ENCODE assay signal across 23 cellular contexts in the genomic region with DNA sequence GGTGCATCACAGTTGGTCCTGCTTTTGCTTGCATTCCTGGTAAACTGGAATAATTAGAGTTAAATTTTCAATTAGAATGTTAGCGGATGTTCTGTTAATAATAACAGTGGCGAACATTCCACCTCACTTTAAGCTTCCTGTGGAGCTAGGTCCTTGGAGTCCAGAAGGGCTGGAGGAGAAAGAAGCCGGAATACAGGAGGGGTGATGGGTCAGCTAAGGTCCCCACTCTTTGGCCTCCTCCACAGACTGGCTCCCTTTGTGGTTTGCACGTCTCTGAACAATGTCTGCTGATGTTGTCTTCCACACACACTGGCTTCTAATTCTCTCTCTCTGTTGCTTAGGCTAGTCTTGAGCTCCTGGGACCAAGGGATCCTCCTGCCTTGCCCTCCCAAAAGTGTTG. TPM values are rescaled to one million over a fixed set of nuclear protein-coding genes. Genes with fewer than 3 reads are reported as not detected.
"Had no signal": no experiment of that assay in that cellular context is flagged by ENCODE, and none has a peak within 500 bp of the region (broad histone marks: within the 10 kb centered on the region; RNA-seq: fewer than 3 reads in every experiment).

No MANE protein-coding gene starts in this region.

- H3K27ac Mint-ChIP-seq: activated CD8-positive, alpha-beta T cell treated with anti-CD3 and anti-CD28 coated beads, Interleukin-2, amount 10 ng/mL, durations not matched to agents 7 days and 5 days; activated naive CD8-positive, alpha-beta T cell; effector memory CD8-positive, alpha-beta T cell; stimulated activated memory B cell treated with anti-CD40 and anti-IgM and Interleukin-4, amounts not matched to agents 10 μg/mL and 1 μg/mL and 100 μg/mL, for 72 hours; T-cell; type B pancreatic cell had no signal

- H3K9me3 ChIP-seq: adrenal gland, breast epithelium, colonic mucosa, esophagus squamous epithelium, gastroesophageal sphincter, stomach had no signal

- H3K9me3 Mint-ChIP-seq: effector memory CD8-positive, alpha-beta T cell; naive thymus-derived CD8-positive, alpha-beta T cell; stimulated activated memory B cell treated with anti-CD40 and anti-IgM and Interleukin-4, amounts not matched to agents 10 μg/mL and 1 μg/mL and 100 μg/mL, for 72 hours; T-cell; type B pancreatic cell had no signal

- H3K27ac ChIP-seq: adrenal gland, colonic mucosa, dorsolateral prefrontal cortex had no signal

- H3K36me3 ChIP-seq: adrenal gland, breast epithelium, colonic mucosa, esophagus squamous epithelium, gastroesophageal sphincter, stomach had no signal

- DNase-seq: activated CD4-positive, alpha-beta T cell treated with anti-CD3 and anti-CD28 coated beads for 1 hour; activated CD4-positive, alpha-beta T cell treated with anti-CD3 and anti-CD28 coated beads, Interleukin-2, amount 50 U/mL, for 1 hour; activated CD8-positive, alpha-beta T cell treated with anti-CD3 and anti-CD28 coated beads, Interleukin-2, amount 10 ng/mL, durations not matched to agents 7 days and 5 days; adrenal gland; dorsolateral prefrontal cortex; effector memory CD8-positive, alpha-beta T cell; esophagus squamous epithelium; head of caudate nucleus; islet precursor cell; naive thymus-derived CD8-positive, alpha-beta T cell; retina; stimulated activated CD4-positive, alpha-beta T cell treated with anti-CD3 and anti-CD28 coated beads, Interleukin-2, amount 100 ng/mL, for 24 hours; stomach; T-cell had no signal

- H3K36me3 Mint-ChIP-seq: activated naive CD8-positive, alpha-beta T cell; naive thymus-derived CD8-positive, alpha-beta T cell; stimulated activated memory B cell treated with anti-CD40 and anti-IgM and Interleukin-4, amounts not matched to agents 10 μg/mL and 1 μg/mL and 100 μg/mL, for 72 hours; T-cell; type B pancreatic cell had no signal

- H3K4me1 ChIP-seq: colonic mucosa had no signal

- H3K27me3 ChIP-seq: adrenal gland, breast epithelium, colonic mucosa, dorsolateral prefrontal cortex, esophagus squamous epithelium had no signal

- H3K4me3 ChIP-seq: adrenal gland, breast epithelium, colonic mucosa, dorsolateral prefrontal cortex, esophagus squamous epithelium, gastroesophageal sphincter, lung, skin epidermis, stomach had no signal

- H3K4me3 Mint-ChIP-seq: activated CD8-positive, alpha-beta T cell treated with anti-CD3 and anti-CD28 coated beads, Interleukin-2, amount 10 ng/mL, durations not matched to agents 7 days and 5 days; activated naive CD8-positive, alpha-beta T cell; effector memory CD8-positive, alpha-beta T cell; naive thymus-derived CD8-positive, alpha-beta T cell; stimulated activated memory B cell treated with anti-CD40 and anti-IgM and Interleukin-4, amounts not matched to agents 10 μg/mL and 1 μg/mL and 100 μg/mL, for 72 hours; T-cell; type B pancreatic cell had no signal

- ATAC-seq: activated CD8-positive, alpha-beta T cell treated with anti-CD3 and anti-CD28 coated beads, Interleukin-2, amount 10 ng/mL, durations not matched to agents 7 days and 5 days; effector memory CD8-positive, alpha-beta T cell; gastroesophageal sphincter; naive thymus-derived CD8-positive, alpha-beta T cell; stimulated activated memory B cell treated with anti-CD40 and anti-IgM and Interleukin-4, amounts not matched to agents 10 μg/mL and 1 μg/mL and 100 μg/mL, for 72 hours; T-cell had no signal

- H3K27me3 Mint-ChIP-seq: activated naive CD8-positive, alpha-beta T cell; progenitor cell of endocrine pancreas; stimulated activated memory B cell treated with anti-CD40 and anti-IgM and Interleukin-4, amounts not matched to agents 10 μg/mL and 1 μg/mL and 100 μg/mL, for 72 hours had no signal

RNA-seq across cellular contexts. Expression of a gene that starts 35.0 kb away (rescaled TPM):
- total RNA-seq: naive thymus-derived CD8-positive, alpha-beta T cell had no signal
